In the genomic region with DNA sequence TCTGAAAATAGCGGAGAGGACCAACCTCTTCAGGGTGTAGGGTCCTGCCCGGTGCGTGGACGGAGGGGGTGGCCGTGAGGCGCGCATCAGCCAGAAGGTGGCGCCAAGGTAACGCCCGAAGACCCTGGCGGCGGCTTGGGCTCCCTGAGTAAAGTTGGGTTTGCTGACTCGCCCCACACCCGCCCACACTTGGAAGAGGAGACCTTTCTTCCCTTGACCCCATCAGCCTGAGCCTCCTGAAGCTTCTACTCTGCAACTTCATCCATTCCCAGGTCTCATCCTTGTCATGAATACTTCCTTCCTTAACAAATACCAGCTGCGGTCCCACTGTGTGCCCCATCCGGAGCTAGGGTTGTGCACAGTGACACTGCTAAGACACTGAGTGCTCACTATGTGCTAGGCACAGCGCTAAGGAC, we compare ENCODE assay signal across 8 cellular contexts. TPM values are rescaled to one million over a fixed set of nuclear protein-coding genes. Genes with fewer than 3 reads are reported as not detected.
A peak's percentile ranks its signal among the peaks of the same experiment; 100 is the strongest.
DNase-seq lines count a peak whose midpoint lies in the region; TF ChIP-seq lines count a peak whose summit lies in the region.

No MANE protein-coding gene starts in this region.

- no peaks in the 10 kb centered on the region for H3K4me1 ChIP-seq in Loucy (ENCODE audit: insufficient read depth, low read length, poor library complexity, severe bottlenecking)
- H3K4me1 ChIP-seq in SJCRH30: no peaks in the 10 kb centered on the region
- H3K4me1 ChIP-seq in parathyroid adenoma: peaks cover 14% of the 10 kb centered on the region
- H3K4me1 ChIP-seq in tibial nerve: peaks cover 0 to 17% (median 9%) of the 10 kb centered on the region in 4 donors

- H3K9me3 ChIP-seq in Loucy (ENCODE audit: insufficient read depth, low read depth, low read length) (no peaks in the 10 kb centered on the region), SJCRH30 (replicated peaks) (no peaks in the 10 kb centered on the region), parathyroid adenoma (ENCODE audit: control insufficient read depth, low read length) (no peaks in the 10 kb centered on the region), tibial nerve (no peaks in the 10 kb centered on the region)

- no peak for TF ChIP-seq EP300 in tibial nerve (IDR thresholded peaks at IDR 0.05)

- no peak overlapping the region for H3K4me3 ChIP-seq in GM12875 (ENCODE audit: low read depth, low read length)
- H3K4me3 ChIP-seq in Loucy (ENCODE audit: low read length, poor library complexity, severe bottlenecking): no peak overlapping the region
- no peak overlapping the region for H3K4me3 ChIP-seq in SJCRH30
- no peak overlapping the region for H3K4me3 ChIP-seq in parathyroid adenoma (ENCODE audit: low read depth, low read length)
- H3K4me3 ChIP-seq in tibial nerve: no peak overlapping the region

- no peaks in the 10 kb centered on the region for H4K20me1 ChIP-seq in Loucy (ENCODE audit: insufficient read depth, low read length, poor library complexity, severe bottlenecking)

- DNase-seq in SJCRH30 (peak; percentile 73 to 86), germinal center (ENCODE audit: low spot score) (peak; percentile 77), tibial nerve (ENCODE audit: low spot score in 2 of 2) (peak; percentile 47 to 50), amniotic stem cell (lab: John Stamatoyannopoulos, UW) (no peak)
- peak; percentile 25 for DNase-seq in activated effector memory CD4-positive, alpha-beta T cell treated with Interleukin-2 at 50 U/mL for 16 hours

- H3K9ac ChIP-seq in Loucy (ENCODE audit: low read depth, low read length, poor library complexity, severe bottlenecking) (no peak overlapping the region), parathyroid adenoma (no peak overlapping the region)

- H3K79me2 ChIP-seq in Loucy (ENCODE audit: insufficient read depth, low read length) (no peaks in the 10 kb centered on the region), parathyroid adenoma (no peaks in the 10 kb centered on the region)

- H3K27me3 ChIP-seq in Loucy (ENCODE audit: insufficient read depth, low read length, poor library complexity, severe bottlenecking): no peaks in the 10 kb centered on the region
- peaks cover 41% of the 10 kb centered on the region for H3K27me3 ChIP-seq in SJCRH30
- H3K27me3 ChIP-seq in parathyroid adenoma (ENCODE audit: control insufficient read depth, insufficient read depth, low read length): no peaks in the 10 kb centered on the region
- peaks cover 0 to 21% of the 10 kb centered on the region in 2 donors for H3K27me3 ChIP-seq in tibial nerve

- H2AFZ ChIP-seq in Loucy (ENCODE audit: low read length) (peak overlapping the region; percentile 19; the same call in 1 of the 2 replicates), parathyroid adenoma (peak overlapping the region; percentile 54)

- TF ChIP-seq POLR2A in tibial nerve (IDR thresholded peaks at IDR 0.05): no peak

- 16 to 34% methylated on average over 7 to 14 of the region's 17 CpGs for WGBS in tibial nerve, 2 donors

- H3K9me2 ChIP-seq in Loucy (replicated peaks; ENCODE audit: low read depth, low read length): no peaks in the 10 kb centered on the region

- H3K4me2 ChIP-seq in Loucy (ENCODE audit: low read depth, low read length, poor library complexity, severe bottlenecking): no peak overlapping the region
- H3K4me2 ChIP-seq in parathyroid adenoma (ENCODE audit: low read length): peak overlapping the region; percentile 36

- H3F3A ChIP-seq in Loucy (ENCODE audit: low read depth): no peaks in the 10 kb centered on the region

- TF ChIP-seq CTCF in GM12875 (IDR thresholded peaks at IDR 0.05; ENCODE audit: borderline replicate concordance, insufficient read depth, low read depth, low read length) (peak; percentile 89), Loucy (conservative IDR thresholded peaks at IDR 0.05; ENCODE audit: low read length) (peak; percentile 86), parathyroid adenoma (IDR thresholded peaks at IDR 0.05) (peak; percentile 92), tibial nerve (IDR thresholded peaks at IDR 0.05) (peak; percentile 66 to 89 (median 73))

- H3K36me3 ChIP-seq in Loucy (ENCODE audit: insufficient read depth, low read length): no peaks in the 10 kb centered on the region
- H3K36me3 ChIP-seq in SJCRH30: no peaks in the 10 kb centered on the region
- H3K36me3 ChIP-seq in parathyroid adenoma (ENCODE audit: control insufficient read depth, insufficient read depth, low read length): no peaks in the 10 kb centered on the region
- H3K36me3 ChIP-seq in tibial nerve: no peaks in the 10 kb centered on the region

- H3K27ac ChIP-seq in SJCRH30 (no peak overlapping the region), parathyroid adenoma (no peak overlapping the region), tibial nerve (no peak overlapping the region)

RNA-seq across cellular contexts. Expression of a gene that starts 14.6 kb away (rescaled TPM):
- total RNA-seq in SJCRH30 (2014; rRNA removed; shearing (Covaris generic)): 0.10 and 0.12 TPM in 2 replicates
- 10 to 100 TPM; 18.0 to 32.8 (median 25.1) TPM for total RNA-seq in tibial nerve

RNA-seq across cellular contexts. Expression of a gene that starts 43.0 kb away (rescaled TPM):
- total RNA-seq in SJCRH30 (2014; rRNA removed; shearing (Covaris generic)): 49.5 and 50.5 TPM in 2 replicates
- total RNA-seq in tibial nerve: 10 to 100 TPM; 34.8 to 71.4 (median 47.2) TPM

Comparison
In these comparisons a context has a peak if more than half of its experiments do, and no peak if none do; other contexts are left out.
1. RNA of a gene that starts 14.6 kb away (total RNA-seq): 18.0 to 32.8 TPM in tibial nerve; 0.10 to 0.12 TPM in SJCRH30; every median in the first group is over 10 times any median in the second.
2. Peak in every context shown above with its lines, with median percentiles within 50 percentile points of each other: CTCF ChIP-seq.